1 cellular context compared by ENCODE assay signal in genomic region chr15:68310178-68310810, GRCh38.
A peak's percentile ranks its signal among the peaks of the same experiment; 100 is the strongest.
TF ChIP-seq lines count a peak whose summit lies in the region.

No MANE protein-coding gene starts in this region.

TF ChIP-seq in HepG2, 621 proteins besides CTCF, POLR2A, EP300 and RAD21 (continued from another document):
- peak; percentile 30; the same call in 1 of the 2 replicates for TF ChIP-seq KDM5B (CRISPR knock-in tag; IDR thresholded peaks at IDR 0.05; ENCODE audit: borderline replicate concordance)
